8 cellular contexts compared by ENCODE assay signal in genomic region chrX:41558531-41558930, GRCh38.
A peak's percentile ranks its signal among the peaks of the same experiment; 100 is the strongest.
DNase-seq lines count a peak whose midpoint lies in the region; ATAC-seq and TF ChIP-seq lines count a peak whose summit lies in the region.

No MANE protein-coding gene starts in this region.

- no peak for TF ChIP-seq POLR2A in heart left ventricle (IDR thresholded peaks at IDR 0.05)
- no peak for TF ChIP-seq POLR2A in uterus (IDR thresholded peaks at IDR 0.05)

- H3K4me3 ChIP-seq in heart left ventricle (no peak overlapping the region), fibroblast of the aortic adventitia (ENCODE audit: low read depth, low read length) (no peak overlapping the region), uterus (no peak overlapping the region)

- H3K4me1 ChIP-seq in heart left ventricle (peaks cover 0 to 37% (median 2%) of the 10 kb centered on the region in 12 donors), uterus (no peaks in the 10 kb centered on the region)

- H3K36me3 ChIP-seq in heart left ventricle: no peaks in the 10 kb centered on the region
- no peaks in the 10 kb centered on the region for H3K36me3 ChIP-seq in uterus

- no peaks in the 10 kb centered on the region for H3K9me3 ChIP-seq in heart left ventricle
- H3K9me3 ChIP-seq in uterus: no peaks in the 10 kb centered on the region

- DNase-seq in heart left ventricle (no peak), Right ventricle myocardium inferior (ENCODE audit: missing footprints) (no peak), RPMI7951 (ENCODE audit: low read depth) (peak; percentile 8), fibroblast of the aortic adventitia (ENCODE audit: low read depth) (peak; percentile 51), uterus (no peak), NCI-H146 treated with DMSO at 0.1 percent for 48 hours (lab: John Stamatoyannopoulos, UW; ENCODE audit: unreplicated experiment) (no peak)

- intact Hi-C loops in heart left ventricle (cut with DNase I): loop anchor here in 4 of 10 donors (10.0 kb wide), 3 partner anchors 176 to 196 kb away; no protein-coding TSS in a partner anchor
- intact Hi-C loops in Right ventricle myocardium inferior (cut with DNase I): loop anchor here (5.0 kb wide), 1 partner anchor 204 kb away; no protein-coding TSS in a partner anchor
- intact Hi-C loops in uterus (cut with DNase I; ENCODE audit: low total_unique reads): no loop called here

- 26 to 38% (median 30%) methylated on average over 2 of the region's 2 CpGs for WGBS in heart left ventricle, 4 donors

- H3K27me3 ChIP-seq in heart left ventricle (peaks cover 0 to 9% (median 0%) of the 10 kb centered on the region in 9 donors), uterus (no peaks in the 10 kb centered on the region)

- TF ChIP-seq CTCF in heart left ventricle (IDR thresholded peaks at IDR 0.05) (peak in 11 of 12 donors; percentile 8 to 54 (median 32)), fibroblast of the aortic adventitia (IDR thresholded peaks at IDR 0.05; ENCODE audit: insufficient read depth, low read length) (peak; percentile 50), uterus (IDR thresholded peaks at IDR 0.05) (peak in 3 of 4 experiments; percentile 21 to 28 (median 25))

- H3K27ac ChIP-seq in heart left ventricle (peak overlapping the region in 3 of 12 donors; percentile 48 to 64 (median 57)), uterus (no peak overlapping the region)

- ATAC-seq in heart left ventricle: peak in 1 of 4 donors; percentile 46
- no peak for ATAC-seq in Right ventricle myocardium inferior
- no peak for ATAC-seq in HG03097 (IDR thresholded peaks at IDR 0.05; ENCODE audit: low FRiP score, unreplicated experiment)
- no peak for ATAC-seq in GM21390 (IDR thresholded peaks at IDR 0.05; ENCODE audit: unreplicated experiment)

Comparison
In these comparisons a context has a peak if more than half of its experiments do, and no peak if none do; other contexts are left out.
1. DNase-seq: peak in RPMI7951 (single experiment) and fibroblast of the aortic adventitia (single experiment); none in heart left ventricle (0 of 5), Right ventricle myocardium inferior (single experiment), uterus (0 of 2) and NCI-H146 treated with DMSO at 0.1 percent for 48 hours (single experiment).
2. Peak in every context shown above with its lines, with median percentiles within 50 percentile points of each other: CTCF ChIP-seq.